In genomic region chr21:37700641-37701202, GRCh38 we compare ENCODE assay signal across 8 cellular contexts.
DNase-seq lines count a peak whose midpoint lies in the region; ATAC-seq and TF ChIP-seq lines count a peak whose summit lies in the region.

No MANE protein-coding gene starts in this region.

- TF ChIP-seq CTCF in esophagus muscularis mucosa (IDR thresholded peaks at IDR 0.05) = peak in 2 of 3 experiments; percentile 27 to 52
- TF ChIP-seq CTCF in nephron progenitor cell (IDR thresholded peaks at IDR 0.05) = peak; percentile 57

- DNase-seq in COLO668 (lab: John Stamatoyannopoulos, UW; ENCODE audit: unreplicated experiment) (peak; percentile 82), NCI-H1105 treated with DMSO at 0.1 percent for 48 hours (lab: John Stamatoyannopoulos, UW) (peak; percentile 92), SJSA1 (ENCODE audit: low read depth in 1 of 2, low spot score in 2 of 2) (peak; percentile 56 to 74), esophagus muscularis mucosa (ENCODE audit: extremely low spot score) (no peak), nephron progenitor cell (peak; percentile 67), activated gamma-delta T cell (lab: John Stamatoyannopoulos, UW) (no peak)

- peaks cover 17% of the 10 kb centered on the region for H3K9me3 Mint-ChIP-seq in nephron progenitor cell

- TF ChIP-seq POLR2A in esophagus muscularis mucosa (IDR thresholded peaks at IDR 0.05; ENCODE audit: low read depth) = no peak

- H3K4me3 ChIP-seq in SJSA1 = no peak overlapping the region
- no peak overlapping the region for H3K4me3 ChIP-seq in esophagus muscularis mucosa

- H3K4me1 ChIP-seq in SJSA1 (replicated peaks) = no peaks in the 10 kb centered on the region
- H3K4me1 ChIP-seq in esophagus muscularis mucosa = no peaks in the 10 kb centered on the region

- no peak overlapping the region for H3K4me3 Mint-ChIP-seq in nephron progenitor cell

- H3K36me3 ChIP-seq in SJSA1 = no peaks in the 10 kb centered on the region
- no peaks in the 10 kb centered on the region for H3K36me3 ChIP-seq in esophagus muscularis mucosa

- H3K27me3 Mint-ChIP-seq in nephron progenitor cell (ENCODE audit: low read depth, poor library complexity) = peaks cover 4% of the 10 kb centered on the region

- ATAC-seq in GM18861 (IDR thresholded peaks at IDR 0.05; ENCODE audit: unreplicated experiment) (peak; percentile 90), HG02943 (IDR thresholded peaks at IDR 0.05; ENCODE audit: low read depth, unreplicated experiment) (peak; percentile 66)

- no peaks in the 10 kb centered on the region for H3K36me3 Mint-ChIP-seq in nephron progenitor cell (ENCODE audit: low read depth)

- H3K9me3 ChIP-seq in SJSA1 (replicated peaks) = no peaks in the 10 kb centered on the region
- H3K9me3 ChIP-seq in esophagus muscularis mucosa = peaks cover 0 to 11% (median under 1%) of the 10 kb centered on the region in 4 donors

- intact Hi-C loops in esophagus muscularis mucosa (cut with DNase I) = no loop called here

- H3K4me1 Mint-ChIP-seq in nephron progenitor cell = peaks cover 7% of the 10 kb centered on the region

- WGBS in esophagus muscularis mucosa = 38% methylated on average over 6 of the region's 6 CpGs

- H3K27ac ChIP-seq in SJSA1 = no peak overlapping the region
- no peak overlapping the region for H3K27ac ChIP-seq in esophagus muscularis mucosa (replicated peaks in 1 of 4)

- peaks cover 17% of the 10 kb centered on the region for H3K27me3 ChIP-seq in SJSA1 (replicated peaks)
- peaks cover 0 to 14% (median 0%) of the 10 kb centered on the region in 4 donors for H3K27me3 ChIP-seq in esophagus muscularis mucosa

- no peak for TF ChIP-seq EP300 in esophagus muscularis mucosa (IDR thresholded peaks at IDR 0.05)

- no peak overlapping the region for H3K27ac Mint-ChIP-seq in nephron progenitor cell

Comparison
In these comparisons a context has a peak if more than half of its experiments do, and no peak if none do; other contexts are left out.
1. DNase-seq: peak in COLO668 (single experiment), NCI-H1105 treated with DMSO at 0.1 percent for 48 hours (single experiment), SJSA1 (2 of 2) and nephron progenitor cell (single experiment); none in esophagus muscularis mucosa (single experiment) and activated gamma-delta T cell (single experiment).